In the genomic region with DNA sequence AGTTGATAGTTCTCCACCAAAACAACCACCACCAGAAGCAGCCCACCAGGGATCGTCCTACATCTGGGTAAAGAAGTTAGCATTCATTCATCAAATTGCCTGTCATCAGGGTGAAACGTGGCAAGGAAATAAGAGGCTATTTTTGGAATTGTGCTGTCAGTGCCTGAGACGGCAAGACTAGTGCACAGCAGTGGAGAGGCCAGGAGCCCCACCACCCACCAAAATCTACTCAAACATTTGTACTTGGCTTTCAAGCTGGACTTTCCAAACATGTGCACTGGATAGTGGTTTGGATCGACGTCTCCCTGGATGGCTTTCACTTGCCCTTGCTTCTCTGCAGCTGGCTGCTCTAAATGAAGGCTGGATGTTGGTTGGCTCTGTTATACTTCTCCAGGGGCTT, we compare ENCODE assay signal across 33 cellular contexts.
"Had no signal": no experiment of that assay in that cellular context is flagged by ENCODE, and none has a peak within 500 bp of the region (broad histone marks: within the 10 kb centered on the region; RNA-seq: fewer than 3 reads in every experiment).

No MANE protein-coding gene starts in this region.

- H3K4me1 Mint-ChIP-seq: activated CD4-positive, alpha-beta memory T cell treated with anti-CD3 and anti-CD28 coated beads, Interleukin-2, amount 10 ng/mL, durations not matched to agents 7 days and 5 days; activated CD8-positive, alpha-beta memory T cell treated with anti-CD3 and anti-CD28 coated beads, Interleukin-2, amount 10 ng/mL, durations not matched to agents 7 days and 5 days; activated naive CD8-positive, alpha-beta T cell treated with anti-CD3 and anti-CD28 coated beads for 36 hours; activated T-helper 17 cell treated with anti-CD3 and anti-CD28 coated beads, Interleukin-2, amount 50 U/mL, for 72 hours had no signal

- H3K4me3 Mint-ChIP-seq: activated CD4-positive, alpha-beta memory T cell treated with anti-CD3 and anti-CD28 coated beads, Interleukin-2, amount 10 ng/mL, durations not matched to agents 7 days and 5 days; activated CD8-positive, alpha-beta memory T cell treated with anti-CD3 and anti-CD28 coated beads, Interleukin-2, amount 10 ng/mL, durations not matched to agents 7 days and 5 days; activated naive CD8-positive, alpha-beta T cell treated with anti-CD3 and anti-CD28 coated beads for 36 hours; activated T-cell treated with anti-CD3 and anti-CD28 coated beads, Interleukin-2, amount 50 U/mL, for 72 hours; activated T-helper 17 cell treated with anti-CD3 and anti-CD28 coated beads, Interleukin-2, amount 50 U/mL, for 72 hours had no signal

- H3K27me3 Mint-ChIP-seq: activated CD4-positive, alpha-beta memory T cell treated with anti-CD3 and anti-CD28 coated beads, Interleukin-2, amount 10 ng/mL, durations not matched to agents 7 days and 5 days had no signal

- H3K27me3 ChIP-seq: brain microvascular endothelial cell, SJCRH30 had no signal

- H3K4me3 ChIP-seq: SJCRH30, SK-N-MC had no signal

- H3K36me3 Mint-ChIP-seq: activated CD8-positive, alpha-beta memory T cell treated with anti-CD3 and anti-CD28 coated beads, Interleukin-2, amount 10 ng/mL, durations not matched to agents 7 days and 5 days; activated naive CD8-positive, alpha-beta T cell treated with anti-CD3 and anti-CD28 coated beads for 36 hours had no signal

- H3K36me3 ChIP-seq: brain microvascular endothelial cell, SJCRH30, WERI-Rb-1 had no signal

- H3K4me1 ChIP-seq: SJCRH30 had no signal

- DNase-seq: activated CD4-positive, alpha-beta memory T cell treated with anti-CD3 and anti-CD28 coated beads, Interleukin-2, amount 10 ng/mL, durations not matched to agents 7 days and 5 days; activated CD4-positive, alpha-beta T cell treated with anti-CD3 and anti-CD28 coated beads for 1 hour; activated CD4-positive, alpha-beta T cell treated with anti-CD3 and anti-CD28 coated beads for 48 hours; activated CD4-positive, CD25-positive, alpha-beta regulatory T cell; activated CD8-positive, alpha-beta memory T cell treated with anti-CD3 and anti-CD28 coated beads for 24 hours; activated CD8-positive, alpha-beta memory T cell treated with anti-CD3 and anti-CD28 coated beads, Interleukin-2, amount 10 ng/mL, durations not matched to agents 7 days and 5 days; activated effector memory CD4-positive, alpha-beta T cell treated with anti-CD3 and anti-CD28 coated beads, Interleukin-2, amount 50 U/mL, for 16 hours; activated naive CD4-positive, alpha-beta T cell; activated naive CD4-positive, alpha-beta T cell treated with anti-CD3 and anti-CD28 coated beads, Interleukin-2, amount 50 U/mL, for 16 hours; activated naive CD8-positive, alpha-beta T cell treated with anti-CD3 and anti-CD28 coated beads for 36 hours; activated T-cell treated with anti-CD3 and anti-CD28 coated beads, Interleukin-2, amount 50 U/mL, for 1 hour; activated T-cell treated with anti-CD3 and anti-CD28 coated beads, Interleukin-2, amount 50 U/mL, for 72 hours; amniotic stem cell; aorta; brain microvascular endothelial cell; Karpas-422; KBM-7; NCI-H1105; NCI-H1417 treated with DMSO at 0.1 percent for 48 hours; NCI-H187 treated with DMSO at 0.1 percent for 48 hours; NCI-H2081; NCI-H510A; NCI-H526; NCI-H748 treated with DMSO at 0.1 percent for 48 hours; NK-92 treated with Interleukin-12 subunit alpha and Interleukin-12 subunit beta, amount 100 ng/mL, for 24 hours; PC-3; SHP77; SJCRH30; T1000; WERI-Rb-1 had no signal

- H3K9me3 ChIP-seq: SJCRH30 had no signal

- H3K27ac Mint-ChIP-seq: activated CD4-positive, alpha-beta memory T cell treated with anti-CD3 and anti-CD28 coated beads, Interleukin-2, amount 10 ng/mL, durations not matched to agents 7 days and 5 days; activated CD8-positive, alpha-beta memory T cell treated with anti-CD3 and anti-CD28 coated beads, Interleukin-2, amount 10 ng/mL, durations not matched to agents 7 days and 5 days; activated naive CD8-positive, alpha-beta T cell treated with anti-CD3 and anti-CD28 coated beads for 36 hours; activated T-cell treated with anti-CD3 and anti-CD28 coated beads, Interleukin-2, amount 50 U/mL, for 72 hours; activated T-helper 17 cell treated with anti-CD3 and anti-CD28 coated beads, Interleukin-2, amount 50 U/mL, for 72 hours had no signal

- H3K9me3 Mint-ChIP-seq: activated naive CD8-positive, alpha-beta T cell treated with anti-CD3 and anti-CD28 coated beads for 36 hours; activated T-cell treated with anti-CD3 and anti-CD28 coated beads, Interleukin-2, amount 50 U/mL, for 72 hours; activated T-helper 17 cell treated with anti-CD3 and anti-CD28 coated beads, Interleukin-2, amount 50 U/mL, for 72 hours had no signal

- H3K27ac ChIP-seq: brain microvascular endothelial cell, RWPE1, SJCRH30, SK-N-MC, WERI-Rb-1 had no signal

- ATAC-seq: activated CD8-positive, alpha-beta memory T cell treated with anti-CD3 and anti-CD28 coated beads, Interleukin-2, amount 10 ng/mL, durations not matched to agents 7 days and 5 days; activated T-cell treated with anti-CD3 and anti-CD28 coated beads, Interleukin-2, amount 50 U/mL, for 72 hours; activated T-helper 17 cell treated with anti-CD3 and anti-CD28 coated beads, Interleukin-2, amount 50 U/mL, for 72 hours; PC-3 had no signal
